ENCODE assay signal across 13 cellular contexts in genomic region chr14:105292810-105293711, GRCh38. TPM values are rescaled to one million over a fixed set of nuclear protein-coding genes. Genes with fewer than 3 reads are reported as not detected.
A peak's percentile ranks its signal among the peaks of the same experiment; 100 is the strongest.
DNase-seq lines count a peak whose midpoint lies in the region; FAIRE-seq and TF ChIP-seq lines count a peak whose summit lies in the region.
"Had no signal": no experiment of that assay in that cellular context is flagged by ENCODE, and none has a peak within 500 bp of the region (broad histone marks: within the 10 kb centered on the region; RNA-seq: fewer than 3 reads in every experiment).

No MANE protein-coding gene starts in this region.

- in situ Hi-C loops in transverse colon (cut with MboI; ENCODE audit: low pct_ligation_motif_present in 1 of 4, low pct_unique_long_range_greater_than_20kb in 1 of 4, low sequenced_read_pairs in 3 of 4), result loop anchor here in 1 of 4 donors (25.0 kb wide), 1 partner anchor 206 kb away; no protein-coding TSS in a partner anchor

- H3K36me3 ChIP-seq in right atrium auricular region (no peaks in the 10 kb centered on the region), H1 (ENCODE audit: control insufficient read depth in 2 of 4, insufficient read depth in 4 of 4, low read length in 3 of 4) (no peaks in the 10 kb centered on the region), transverse colon (no peaks in the 10 kb centered on the region)

- peak overlapping the region; percentile 24; the same call in 1 of the 2 replicates for H2BK5ac ChIP-seq in H1 (ENCODE audit: low read depth, low read length)

- H3K9me3 ChIP-seq in right atrium auricular region (no peaks in the 10 kb centered on the region), H1 (ENCODE audit: insufficient read depth in 2 of 2, low read depth in 1 of 2, low read length in 1 of 2) (no peaks in the 10 kb centered on the region), transverse colon (no peaks in the 10 kb centered on the region)

- no peak overlapping the region for H3K14ac ChIP-seq in H1 (ENCODE audit: insufficient read length)

- peak overlapping the region; percentile 70 for H3K4me3 Mint-ChIP-seq in T-helper 1 cell treated with Interleukin-12 subunit alpha and Interleukin-12 subunit beta and Interleukin-4 antibody, amounts not matched to agents 30 μg/mL and 1 μg/mL, for 36 hours
- H3K4me3 Mint-ChIP-seq in stimulated activated naive CD8-positive, alpha-beta T cell treated with anti-CD3 and anti-CD28 coated beads, Interleukin-15, Interleukin-2, amounts not matched to agents 100 ng/mL and 50 ng/mL, for 24 hours, result peak overlapping the region; percentile 63

- no peak overlapping the region for H3K18ac ChIP-seq in H1 (ENCODE audit: extremely low read depth, low read length)

- H3K56ac ChIP-seq in H1 (replicated peaks; ENCODE audit: insufficient read length, low read depth, low read length), result no peak overlapping the region

- H3K27ac ChIP-seq in right atrium auricular region (peak overlapping the region; percentile 75 to 79), H1 (ENCODE audit: low read depth, low read length) (no peak overlapping the region), transverse colon (no peak overlapping the region)
- H3K27ac ChIP-seq: C4-2B had no signal

- H2BK12ac ChIP-seq in H1 (ENCODE audit: low read depth, low read length), result no peak overlapping the region

- H3K23me2 ChIP-seq in H1 (ENCODE audit: low read depth, low read length), result no peaks in the 10 kb centered on the region

- no peak overlapping the region for H3K9ac ChIP-seq in H1 (replicated peaks in 1 of 4; ENCODE audit: extremely low read depth in 1 of 4, low read depth in 3 of 4, low read length in 3 of 4)

- H4K8ac ChIP-seq in H1 (ENCODE audit: extremely low read depth, insufficient read depth, low read length), result peak overlapping the region; percentile 3; the same call in 1 of the 2 replicates

- TF ChIP-seq EP300 in H1 (IDR thresholded peaks at IDR 0.05; ENCODE audit: borderline replicate concordance in 1 of 2, low read depth in 2 of 2, low read length in 2 of 2) (no peak), transverse colon (IDR thresholded peaks at IDR 0.05; ENCODE audit: low read depth) (no peak)

- no peaks in the 10 kb centered on the region for H3K27me3 Mint-ChIP-seq in T-helper 1 cell treated with Interleukin-12 subunit alpha and Interleukin-12 subunit beta and Interleukin-4 antibody, amounts not matched to agents 30 μg/mL and 1 μg/mL, for 36 hours (ENCODE audit: low read depth)
- H3K27me3 Mint-ChIP-seq in stimulated activated naive CD8-positive, alpha-beta T cell treated with anti-CD3 and anti-CD28 coated beads, Interleukin-15, Interleukin-2, amounts not matched to agents 100 ng/mL and 50 ng/mL, for 24 hours, result no peaks in the 10 kb centered on the region

- peaks cover 0 to 25% of the 10 kb centered on the region in 2 experiments; a peak in 2 of 4 replicates for H3K79me2 ChIP-seq in H1 (ENCODE audit: control insufficient read depth in 1 of 2, insufficient read depth in 2 of 2, low read length in 2 of 2)

- peaks cover 8% of the 10 kb centered on the region for H3K79me1 ChIP-seq in H1 (ENCODE audit: low read depth, low read length)

- intact Hi-C loops in cardiac septum (cut with DNase I) (loop anchor here (10.0 kb wide), 1 partner anchor 62 kb away; no protein-coding TSS in a partner anchor), transverse colon (cut with DNase I; ENCODE audit: low total_unique reads) (no loop called here)

- H4K5ac ChIP-seq in H1 (ENCODE audit: insufficient read length, low read depth, low read length), result no peak overlapping the region

- no peak overlapping the region for H3K4me2 ChIP-seq in H1 (ENCODE audit: insufficient read depth in 1 of 2, low read depth in 2 of 2, low read length in 2 of 2)

- H2AFZ ChIP-seq in H1 (ENCODE audit: low read length), result no peak overlapping the region

- peaks cover 2% of the 10 kb centered on the region for H3K36me3 Mint-ChIP-seq in T-helper 1 cell treated with Interleukin-12 subunit alpha and Interleukin-12 subunit beta and Interleukin-4 antibody, amounts not matched to agents 30 μg/mL and 1 μg/mL, for 36 hours (ENCODE audit: low read depth)
- H3K36me3 Mint-ChIP-seq in stimulated activated naive CD8-positive, alpha-beta T cell treated with anti-CD3 and anti-CD28 coated beads, Interleukin-15, Interleukin-2, amounts not matched to agents 100 ng/mL and 50 ng/mL, for 24 hours (ENCODE audit: low read depth), result no peaks in the 10 kb centered on the region

- H2BK20ac ChIP-seq in H1 (ENCODE audit: low read length), result no peak overlapping the region

- no peak for FAIRE-seq in H1 (lab: Jason Lieb, UNC)
- FAIRE-seq in GM12892 (lab: Jason Lieb, UNC), result no peak
- FAIRE-seq: H54 had no signal

- no peak overlapping the region for H4K91ac ChIP-seq in H1 (replicated peaks; ENCODE audit: insufficient read length, low read length)

- no peak overlapping the region for H2BK120ac ChIP-seq in H1 (replicated peaks; ENCODE audit: low read depth, low read length)

- peaks cover 33% of the 10 kb centered on the region for H3K4me1 Mint-ChIP-seq in T-helper 1 cell treated with Interleukin-12 subunit alpha and Interleukin-12 subunit beta and Interleukin-4 antibody, amounts not matched to agents 30 μg/mL and 1 μg/mL, for 36 hours (ENCODE audit: low read depth)
- peaks cover 45% of the 10 kb centered on the region for H3K4me1 Mint-ChIP-seq in stimulated activated naive CD8-positive, alpha-beta T cell treated with anti-CD3 and anti-CD28 coated beads, Interleukin-15, Interleukin-2, amounts not matched to agents 100 ng/mL and 50 ng/mL, for 24 hours (ENCODE audit: low read depth)

- no peak for TF ChIP-seq CTCF in right atrium auricular region (IDR thresholded peaks at IDR 0.05)
- TF ChIP-seq CTCF in H1 (IDR thresholded peaks at IDR 0.05; ENCODE audit: control extremely low read depth in 1 of 3, insufficient read depth in 1 of 3, low read depth in 1 of 3, low read length in 3 of 3), result no peak
- TF ChIP-seq CTCF in transverse colon (IDR thresholded peaks at IDR 0.05), result no peak

- H2BK15ac ChIP-seq in H1 (ENCODE audit: low read length), result peak overlapping the region; percentile 61; the same call in 1 of the 2 replicates

- TF ChIP-seq POLR2A in H1 (IDR thresholded peaks at IDR 0.05; ENCODE audit: control extremely low read depth in 1 of 2, low read depth in 2 of 2, low read length in 2 of 2) (no peak), GM12892 (IDR thresholded peaks at IDR 0.05; ENCODE audit: low read depth, low read length) (no peak), transverse colon (IDR thresholded peaks at IDR 0.05) (no peak)

- H3K4me1 ChIP-seq in right atrium auricular region (peaks cover 0 to 28% of the 10 kb centered on the region in 2 donors), H1 (replicated peaks in 1 of 4; ENCODE audit: control insufficient read depth in 3 of 4, insufficient read depth in 4 of 4, low read length in 3 of 4) (no peaks in the 10 kb centered on the region), transverse colon (peaks cover 5 to 18% (median 8%) of the 10 kb centered on the region in 4 donors)

- DNase-seq in right atrium auricular region (ENCODE audit: low spot score) (no peak), cardiac septum (ENCODE audit: low spot score) (no peak), H1 (ENCODE audit: low read depth in 1 of 2, low spot score in 2 of 2) (no peak), GM12892 (ENCODE audit: insufficient read length) (no peak), transverse colon (no peak), ureter (ENCODE audit: low spot score) (no peak)
- DNase-seq: effector CD8-positive, alpha-beta T cell; NCI-H2081 treated with DMSO at 0.1 percent for 48 hours; occipital lobe had no signal

- CTCF ChIA-PET in H1 (lab: Charles Lee; ENCODE audit: partially characterized antibody), result interaction anchor here (1.1 to 3.9 kb wide), 6 partner anchors 11 to 92 kb away, joined by 3 to 12 read pairs (median 4); no protein-coding TSS in a partner anchor

- no peak overlapping the region for H3K4ac ChIP-seq in H1 (replicated peaks; ENCODE audit: insufficient read length, low read depth, low read length)

- no peak for TF ChIP-seq RAD21 in H1 (IDR thresholded peaks at IDR 0.05 in 1 of 2, conservative IDR thresholded peaks at IDR 0.05 in 1 of 2; ENCODE audit: low read depth in 2 of 2, low read length in 2 of 2)

- H2AK5ac ChIP-seq in H1 (ENCODE audit: low read depth, low read length), result no peak overlapping the region

- peak overlapping the region; percentile 90 for H3K27ac Mint-ChIP-seq in T-helper 1 cell treated with Interleukin-12 subunit alpha and Interleukin-12 subunit beta and Interleukin-4 antibody, amounts not matched to agents 30 μg/mL and 1 μg/mL, for 36 hours
- H3K27ac Mint-ChIP-seq in stimulated activated naive CD8-positive, alpha-beta T cell treated with anti-CD3 and anti-CD28 coated beads, Interleukin-15, Interleukin-2, amounts not matched to agents 100 ng/mL and 50 ng/mL, for 24 hours, result peak overlapping the region; percentile 61

- no peak overlapping the region for H3K23ac ChIP-seq in H1 (ENCODE audit: insufficient read length)

- POLR2A ChIA-PET in H1 (lab: Charles Lee; ENCODE audit: partially characterized antibody), result interaction anchor here (1.1 kb wide), 1 partner anchor 21 kb away, joined by 3 read pairs; the partner anchor contains the start of gene PACS2

- peaks cover 4 to 18% of the 10 kb centered on the region in 2 experiments for H4K20me1 ChIP-seq in H1 (replicated peaks in 1 of 2; ENCODE audit: control insufficient read depth in 1 of 2, insufficient read depth in 2 of 2, low read length in 2 of 2)

- no peaks in the 10 kb centered on the region for H3K9me3 Mint-ChIP-seq in T-helper 1 cell treated with Interleukin-12 subunit alpha and Interleukin-12 subunit beta and Interleukin-4 antibody, amounts not matched to agents 30 μg/mL and 1 μg/mL, for 36 hours
- no peaks in the 10 kb centered on the region for H3K9me3 Mint-ChIP-seq in stimulated activated naive CD8-positive, alpha-beta T cell treated with anti-CD3 and anti-CD28 coated beads, Interleukin-15, Interleukin-2, amounts not matched to agents 100 ng/mL and 50 ng/mL, for 24 hours

- H3K4me3 ChIP-seq in right atrium auricular region, result no peak overlapping the region
- H3K4me3 ChIP-seq in H1 (ENCODE audit: extremely low read depth in 1 of 4, insufficient read depth in 2 of 4, low read depth in 3 of 4, low read length in 4 of 4), result no peak overlapping the region
- no peak overlapping the region for H3K4me3 ChIP-seq in transverse colon

- WGBS in H1 (ENCODE audit: extremely low coverage in 1 of 2, insufficient coverage in 1 of 2, insufficient read length in 1 of 2, insufficient replicate concordance in 2 of 2, low coverage in 1 of 2, low lambda C conversion rate in 2 of 2, missing lambda C conversion rate in 1 of 2), 2 experiments, result 92% methylated on average over 26 of the region's 26 CpGs; no CpG with 5 or more reads in 1 of the 2 experiments
- 76% methylated on average over 25 of the region's 26 CpGs; no CpG with 5 or more reads in 1 of the 2 donors for WGBS in transverse colon (ENCODE audit: low coverage in 1 of 2), 2 donors

- no peaks in the 10 kb centered on the region for H3K27me3 ChIP-seq in right atrium auricular region
- H3K27me3 ChIP-seq in H1 (replicated peaks in 1 of 4; ENCODE audit: control insufficient read depth in 3 of 4, extremely low read depth in 1 of 4, insufficient read depth in 3 of 4, low read length in 3 of 4), result no peaks in the 10 kb centered on the region
- H3K27me3 ChIP-seq in transverse colon, result no peaks in the 10 kb centered on the region

RNA-seq across cellular contexts. Expression of gene BRF1, which starts 7.7 kb away (rescaled TPM):
- total RNA-seq in right atrium auricular region, result 10 to 100 TPM; 16.2 to 17.2 TPM
- total RNA-seq in cardiac septum, result 17.7 TPM
- 18.3 and 18.5 TPM in 2 replicates for total RNA-seq in H1 (2021; fragmentation: NEBNext Ultra II Directional; extraction: Animal tissue kit (Norgen Biotek cat#: 25700))
- 7.7 and 12.5 TPM in 2 replicates for polyA plus RNA-seq in H1 (2011; rRNA removed)
- polyA plus RNA-seq in H1 (2011; cell fraction: cytosol; rRNA removed), result 11.1 TPM
- 32.8 TPM for polyA plus RNA-seq in H1 (2011; cell fraction: nucleus; rRNA removed)
- 11.4 to 15.6 TPM (median 13.1 TPM) in 4 replicates for polyA plus RNA-seq in H1 (2012, experiment 1 of 2)
- polyA plus RNA-seq in H1 (2012, experiment 2 of 2), result 7.8 TPM
- 9.6 TPM for polyA plus RNA-seq in H1 (2013, experiment 1 of 2)
- 8.4 TPM for polyA plus RNA-seq in H1 (2013, experiment 2 of 2)
- 10.3 and 11.4 TPM in 2 replicates for polyA minus RNA-seq in H1 (2011; rRNA and poly(A)+ RNA removed)
- 15.4 TPM for polyA minus RNA-seq in H1 (2011; cell fraction: cytosol; rRNA and poly(A)+ RNA removed)
- 35.1 TPM for polyA minus RNA-seq in H1 (2011; cell fraction: nucleus; rRNA and poly(A)+ RNA removed)
- polyA plus RNA-seq in GM12892 (2012; ENCODE audit: missing spikeins), result 6.4 TPM
- 10 to 100 TPM; 36.2 to 93.9 (median 62.6) TPM for total RNA-seq in transverse colon
- total RNA-seq in ureter, result 48.7 TPM

RNA-seq across cellular contexts. Expression of gene PACS2, which starts 21.5 kb away (rescaled TPM):
- 10 to 100 TPM; 55.0 to 59.7 TPM for total RNA-seq in right atrium auricular region
- 55.1 TPM for total RNA-seq in cardiac septum
- 62.3 and 62.8 TPM in 2 replicates for total RNA-seq in H1 (2021; fragmentation: NEBNext Ultra II Directional; extraction: Animal tissue kit (Norgen Biotek cat#: 25700))
- 38.0 and 65.4 TPM in 2 replicates for polyA plus RNA-seq in H1 (2011; rRNA removed)
- 57.3 TPM for polyA plus RNA-seq in H1 (2011; cell fraction: cytosol; rRNA removed)
- 306 TPM for polyA plus RNA-seq in H1 (2011; cell fraction: nucleus; rRNA removed)
- polyA plus RNA-seq in H1 (2012, experiment 1 of 2), result 54.5 to 72.8 TPM (median 68.7 TPM) in 4 replicates
- 42.3 TPM for polyA plus RNA-seq in H1 (2012, experiment 2 of 2)
- 35.8 TPM for polyA plus RNA-seq in H1 (2013, experiment 1 of 2)
- polyA plus RNA-seq in H1 (2013, experiment 2 of 2), result 33.2 TPM
- 28.2 and 33.0 TPM in 2 replicates for polyA minus RNA-seq in H1 (2011; rRNA and poly(A)+ RNA removed)
- 49.0 TPM for polyA minus RNA-seq in H1 (2011; cell fraction: cytosol; rRNA and poly(A)+ RNA removed)
- 88.7 TPM for polyA minus RNA-seq in H1 (2011; cell fraction: nucleus; rRNA and poly(A)+ RNA removed)
- 8.5 TPM for polyA plus RNA-seq in GM12892 (2012; ENCODE audit: missing spikeins)
- total RNA-seq in transverse colon, result 100 to 1,000 TPM in 2 of 4 donors, 10 to 100 TPM in 2; 63.0 to 249 (median 135) TPM
- 101 TPM for total RNA-seq in ureter

RNA-seq across cellular contexts. Expression of gene BTBD6, which starts 44.7 kb away (rescaled TPM):
- total RNA-seq in right atrium auricular region (10 to 100 TPM; 26.9 to 34.9 TPM), cardiac septum (34.9 TPM), transverse colon (10 to 100 TPM; 52.2 to 69.6 (median 64.4) TPM), ureter (36.3 TPM)
- total RNA-seq in H1 (2021; fragmentation: NEBNext Ultra II Directional; extraction: Animal tissue kit (Norgen Biotek cat#: 25700)), result 10.2 and 11.6 TPM in 2 replicates
- polyA plus RNA-seq in H1 (2011; rRNA removed), result 9.8 and 10.1 TPM in 2 replicates
- polyA plus RNA-seq in H1 (2011; cell fraction: cytosol; rRNA removed), result 9.4 TPM
- polyA plus RNA-seq in H1 (2011; cell fraction: nucleus; rRNA removed), result 16.1 TPM
- 7.2 to 14.6 TPM (median 12.4 TPM) in 4 replicates for polyA plus RNA-seq in H1 (2012, experiment 1 of 2)
- polyA plus RNA-seq in H1 (2012, experiment 2 of 2), result 13.7 TPM
- polyA plus RNA-seq in H1 (2013, experiment 1 of 2), result 8.8 TPM
- polyA plus RNA-seq in H1 (2013, experiment 2 of 2), result 8.2 TPM
- 5.8 and 7.9 TPM in 2 replicates for polyA minus RNA-seq in H1 (2011; rRNA and poly(A)+ RNA removed)
- 5.8 TPM for polyA minus RNA-seq in H1 (2011; cell fraction: cytosol; rRNA and poly(A)+ RNA removed)
- 4.4 TPM for polyA minus RNA-seq in H1 (2011; cell fraction: nucleus; rRNA and poly(A)+ RNA removed)
- 25.8 TPM for polyA plus RNA-seq in GM12892 (2012; ENCODE audit: missing spikeins)

Comparison
In these comparisons a context has a peak if more than half of its experiments do, and no peak if none do; other contexts are left out.
1. H3K27ac ChIP-seq: peak in right atrium auricular region (2 of 2); none in H1 (single experiment) and transverse colon (0 of 4).